1 cellular context compared by ENCODE assay signal in the genomic region with DNA sequence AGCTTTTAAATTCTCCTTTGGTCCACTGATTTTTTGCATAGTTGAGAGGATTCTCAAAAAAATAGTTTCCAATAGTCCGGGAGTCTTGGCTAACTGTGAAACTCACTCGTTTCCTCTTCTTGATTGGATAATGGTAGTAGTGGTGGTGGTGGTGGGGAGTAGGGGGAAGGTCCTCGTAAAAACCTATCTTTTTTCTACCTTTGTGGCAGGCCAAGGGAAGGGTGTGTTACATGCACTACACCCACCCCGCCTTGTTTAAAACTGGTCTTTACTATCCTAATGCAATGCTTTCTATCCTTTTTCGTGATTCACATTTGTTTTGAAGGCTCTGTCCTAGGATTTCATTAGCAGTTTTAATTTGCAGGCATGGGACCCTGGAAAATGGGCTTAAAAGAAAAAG.
TF ChIP-seq lines count a peak whose summit lies in the region.

No MANE protein-coding gene starts in this region.

TF ChIP-seq in SK-N-SH, 30 proteins besides CTCF, POLR2A, EP300 and RAD21 (continued from another document):
- TF ChIP-seq, protein P1, sequence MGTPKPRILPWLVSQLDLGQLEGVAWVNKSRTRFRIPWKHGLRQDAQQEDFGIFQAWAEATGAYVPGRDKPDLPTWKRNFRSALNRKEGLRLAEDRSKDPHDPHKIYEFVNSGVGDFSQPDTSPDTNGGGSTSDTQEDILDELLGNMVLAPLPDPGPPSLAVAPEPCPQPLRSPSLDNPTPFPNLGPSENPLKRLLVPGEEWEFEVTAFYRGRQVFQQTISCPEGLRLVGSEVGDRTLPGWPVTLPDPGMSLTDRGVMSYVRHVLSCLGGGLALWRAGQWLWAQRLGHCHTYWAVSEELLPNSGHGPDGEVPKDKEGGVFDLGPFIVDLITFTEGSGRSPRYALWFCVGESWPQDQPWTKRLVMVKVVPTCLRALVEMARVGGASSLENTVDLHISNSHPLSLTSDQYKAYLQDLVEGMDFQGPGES (IDR thresholded peaks at IDR 0.05; ENCODE audit: low read depth, low read length) = no peak
- TF ChIP-seq SMC3 (IDR thresholded peaks at IDR 0.05; ENCODE audit: low read depth, low read length) = no peak
- TF ChIP-seq NFIC (IDR thresholded peaks at IDR 0.05; ENCODE audit: borderline replicate concordance) = no peak
